Comparison of ENCODE assay signal across 8 cellular contexts in the genomic region with DNA sequence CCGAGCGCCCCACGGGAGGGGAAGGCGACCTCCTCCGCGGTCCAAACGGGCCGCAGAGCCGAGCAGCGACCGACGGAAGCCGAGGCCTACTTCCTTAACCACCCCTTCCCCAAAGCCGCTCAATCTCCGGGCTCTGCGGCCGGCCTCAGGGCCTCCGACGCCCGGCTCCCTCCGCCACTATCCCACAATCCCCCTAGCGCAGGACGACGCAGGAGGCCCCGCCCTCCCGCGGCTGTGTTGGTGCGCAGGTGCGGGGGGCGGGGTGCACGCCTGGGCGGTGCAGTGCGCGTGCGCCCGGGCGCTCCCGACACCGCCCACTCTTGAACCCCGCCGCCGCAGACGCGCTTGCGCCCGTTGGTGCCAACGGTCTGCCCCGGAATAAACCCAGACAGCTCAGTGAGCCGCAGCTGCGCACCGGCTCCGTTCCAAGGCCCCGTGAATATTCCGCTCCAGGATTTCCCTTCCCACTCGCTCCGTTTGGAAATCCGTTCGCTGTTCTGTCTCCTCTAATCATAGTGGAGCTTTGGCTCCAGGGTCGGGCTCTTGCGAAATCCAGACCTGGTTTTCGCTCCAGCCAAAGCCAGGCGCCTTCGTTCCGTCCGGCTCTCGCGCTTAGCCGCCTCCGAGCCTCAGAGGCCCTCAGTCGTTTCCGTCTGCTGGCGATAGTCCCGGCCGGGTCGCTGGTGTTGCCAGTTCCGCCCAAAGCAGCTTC. TPM values are rescaled to one million over a fixed set of nuclear protein-coding genes. Genes with fewer than 3 reads are reported as not detected.
A peak's percentile ranks its signal among the peaks of the same experiment; 100 is the strongest.
DNase-seq lines count a peak whose midpoint lies in the region; ATAC-seq, FAIRE-seq and TF ChIP-seq lines count a peak whose summit lies in the region.

A gene with protein sequence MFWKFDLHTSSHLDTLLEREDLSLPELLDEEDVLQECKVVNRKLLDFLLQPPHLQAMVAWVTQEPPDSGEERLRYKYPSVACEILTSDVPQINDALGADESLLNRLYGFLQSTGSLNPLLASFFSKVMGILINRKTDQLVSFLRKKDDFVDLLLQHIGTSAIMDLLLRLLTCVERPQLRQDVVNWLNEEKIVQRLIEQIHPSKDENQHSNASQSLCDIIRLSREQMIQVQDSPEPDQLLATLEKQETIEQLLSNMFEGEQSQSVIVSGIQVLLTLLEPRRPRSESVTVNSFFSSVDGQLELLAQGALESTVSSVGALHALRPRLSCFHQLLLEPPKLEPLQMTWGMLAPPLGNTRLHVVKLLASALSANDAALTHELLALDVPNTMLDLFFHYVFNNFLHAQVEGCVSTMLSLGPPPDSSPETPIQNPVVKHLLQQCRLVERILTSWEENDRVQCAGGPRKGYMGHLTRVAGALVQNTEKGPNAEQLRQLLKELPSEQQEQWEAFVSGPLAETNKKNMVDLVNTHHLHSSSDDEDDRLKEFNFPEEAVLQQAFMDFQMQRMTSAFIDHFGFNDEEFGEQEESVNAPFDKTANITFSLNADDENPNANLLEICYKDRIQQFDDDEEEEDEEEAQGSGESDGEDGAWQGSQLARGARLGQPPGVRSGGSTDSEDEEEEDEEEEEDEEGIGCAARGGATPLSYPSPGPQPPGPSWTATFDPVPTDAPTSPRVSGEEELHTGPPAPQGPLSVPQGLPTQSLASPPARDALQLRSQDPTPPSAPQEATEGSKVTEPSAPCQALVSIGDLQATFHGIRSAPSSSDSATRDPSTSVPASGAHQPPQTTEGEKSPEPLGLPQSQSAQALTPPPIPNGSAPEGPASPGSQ (minus strand): TSS at position 190 of the 712 bp plus-strand sequence. CDS start 11,914 bp downstream, outside the sequence.

- peaks cover 10% of the 10 kb centered on the region for H3K36me3 Mint-ChIP-seq in type B pancreatic cell

- H3K27me3 ChIP-seq in adrenal gland, result no peaks in the 10 kb centered on the region
- H3K27me3 ChIP-seq in heart left ventricle, result no peaks in the 10 kb centered on the region

- TF ChIP-seq CTCF in adrenal gland (IDR thresholded peaks at IDR 0.05), result peak in 1 of 6 experiments; percentile 62
- no peak for TF ChIP-seq CTCF in heart left ventricle (IDR thresholded peaks at IDR 0.05)
- no peak for TF ChIP-seq CTCF in type B pancreatic cell (conservative IDR thresholded peaks at IDR 0.05)

- ATAC-seq in HG02852 (IDR thresholded peaks at IDR 0.05; ENCODE audit: unreplicated experiment) (peak; percentile 69), heart left ventricle (peak; percentile 94 to 97 (median 96))

- H3K9me3 ChIP-seq in adrenal gland (replicated peaks in 1 of 3) (no peaks in the 10 kb centered on the region), heart left ventricle (no peaks in the 10 kb centered on the region)

- DNase-seq in GM12892 (ENCODE audit: insufficient read length) (peak; percentile 95), NCI-H146 (lab: John Stamatoyannopoulos, UW) (peak; percentile 99), T-helper 1 cell (peak; percentile 89 to 98 (median 91)), adrenal gland (peak; percentile 97 to 99 (median 99)), heart left ventricle (peak; percentile 97 to 98 (median 98)), pons (ENCODE audit: low spot score) (peak; percentile 99), type B pancreatic cell (ENCODE audit: extremely low spot score, unreplicated experiment) (peak; percentile 98)

- H3K9me3 Mint-ChIP-seq in type B pancreatic cell, result no peaks in the 10 kb centered on the region

- peak; percentile 91 for FAIRE-seq in GM12892 (lab: Jason Lieb, UNC)

- intact Hi-C loops in adrenal gland (cut with DNase I) (no loop called here), heart left ventricle (cut with DNase I) (loop anchor here in 6 of 10 donors (1.0 to 5.0 kb wide), 7 partner anchors 21 to 202 kb away; partner anchors contain the start of genes HSPBP1 (in 3 of the 6), KMT5C (in 2 of the 6), ISOC2 (in 1 of the 6) and RPL28 (in 1 of the 6))

- peaks cover 32% of the 10 kb centered on the region for H3K4me1 Mint-ChIP-seq in type B pancreatic cell (ENCODE audit: unreplicated experiment)

- TF ChIP-seq POLR2A in GM12892 (IDR thresholded peaks at IDR 0.05; ENCODE audit: low read depth, low read length), result peak; percentile 73; the same call in 1 of the 2 replicates
- TF ChIP-seq POLR2A in adrenal gland (IDR thresholded peaks at IDR 0.05), result peak; percentile 96 to 98
- TF ChIP-seq POLR2A in heart left ventricle (IDR thresholded peaks at IDR 0.05), result peak in 1 of 2 donors; percentile 91

- H3K36me3 ChIP-seq in adrenal gland (replicated peaks in 1 of 2) (no peaks in the 10 kb centered on the region), heart left ventricle (peaks cover 0 to 5% (median 0%) of the 10 kb centered on the region in 9 donors)

- peak within 1 kb of the TSS; percentile 97 for H3K4me3 Mint-ChIP-seq in type B pancreatic cell

- WGBS in adrenal gland, 4 donors, result 0% methylated on average over 6 to 75 of the region's 76 CpGs
- WGBS in heart left ventricle, 4 donors, result 0 to 1% (median 1%) methylated on average over 45 to 76 of the region's 76 CpGs

- H3K27ac Mint-ChIP-seq in type B pancreatic cell, result peak within 1 kb of the TSS; percentile 96

- H3K4me1 ChIP-seq in adrenal gland (replicated peaks in 1 of 2) (peaks cover 36 to 47% of the 10 kb centered on the region in 2 donors), heart left ventricle (peaks cover 4 to 50% (median 43%) of the 10 kb centered on the region in 12 donors)

- H3K27me3 Mint-ChIP-seq in type B pancreatic cell, result no peaks in the 10 kb centered on the region

- H3K4me3 ChIP-seq in adrenal gland, result peak within 1 kb of the TSS; percentile 88 to 99 (median 96)
- peak within 1 kb of the TSS; percentile 76 to 99 (median 94) for H3K4me3 ChIP-seq in heart left ventricle

- peak within 1 kb of the TSS; percentile 63 to 98 (median 96) for H3K27ac ChIP-seq in adrenal gland
- peak within 1 kb of the TSS; percentile 85 to 98 (median 94) for H3K27ac ChIP-seq in heart left ventricle

RNA-seq across cellular contexts. Expression of the gene that starts here (rescaled TPM):
- polyA plus RNA-seq in GM12892 (2012; ENCODE audit: missing spikeins), result 52.7 TPM
- total RNA-seq in adrenal gland, result 100 to 1,000 TPM in 2 of 8 donors, 10 to 100 TPM in 6; 55.1 to 116 (median 87.9) TPM
- polyA plus RNA-seq in adrenal gland, result 100 to 1,000 TPM in 1 of 3 donors, 10 to 100 TPM in 2; 33.4 to 102 (median 56.1) TPM
- total RNA-seq in heart left ventricle, result 10 to 100 TPM; 28.6 to 59.9 (median 41.1) TPM
- 10 to 100 TPM; 34.7 to 60.4 TPM for polyA plus RNA-seq in heart left ventricle
- 71.5 and 72.3 TPM in 2 replicates for total RNA-seq in type B pancreatic cell (ENCODE audit: low replicate concordance)

Comparison
In these comparisons a context has a peak if more than half of its experiments do, and no peak if none do; other contexts are left out.
1. Peak in every context shown above with its lines: DNase-seq, ATAC-seq, H3K4me3 ChIP-seq and H3K27ac ChIP-seq.
2. intact Hi-C loops: an anchor here in heart left ventricle (1.0 to 5.0 kb wide); none called in adrenal gland.